Comparison of ENCODE assay signal across 8 cellular contexts in genomic region chr9:93184439-93185221, GRCh38. TPM values are rescaled to one million over a fixed set of nuclear protein-coding genes. Genes with fewer than 3 reads are reported as not detected.
DNase-seq lines count a peak whose midpoint lies in the region; ATAC-seq and TF ChIP-seq lines count a peak whose summit lies in the region.

No MANE protein-coding gene starts in this region.

- peaks cover 4 to 16% of the 10 kb centered on the region in 2 donors for H3K4me1 ChIP-seq in thoracic aorta (ENCODE audit: control insufficient read depth in 1 of 2, low read depth in 2 of 2)

- no peaks in the 10 kb centered on the region for H3K9me3 ChIP-seq in thoracic aorta

- no peak overlapping the region for H3K27ac ChIP-seq in thoracic aorta

- H3K9me3 Mint-ChIP-seq in activated CD4-positive, alpha-beta T cell treated with anti-CD3 and anti-CD28 coated beads, Interleukin-2, amount 10 ng/mL, durations not matched to agents 7 days and 5 days = no peaks in the 10 kb centered on the region

- peaks cover 54% of the 10 kb centered on the region for H3K27me3 Mint-ChIP-seq in activated CD4-positive, alpha-beta T cell treated with anti-CD3 and anti-CD28 coated beads, Interleukin-2, amount 10 ng/mL, durations not matched to agents 7 days and 5 days

- no peak for DNase-seq in activated CD4-positive, alpha-beta T cell treated with anti-CD3 and anti-CD28 coated beads, Interleukin-2, amount 10 ng/mL, durations not matched to agents 7 days and 5 days
- no peak for DNase-seq in activated CD4-positive, alpha-beta T cell treated with anti-CD3 and anti-CD28 coated beads, Interleukin-2, amount 50 U/mL, for 1 hour
- DNase-seq in activated naive CD4-positive, alpha-beta T cell treated with Interleukin-2 at 50 U/mL for 16 hours = peak; percentile 18
- no peak for DNase-seq in left colon
- no peak for DNase-seq in thoracic aorta (ENCODE audit: low spot score)
- no peak for DNase-seq in NCI-H510A (lab: John Stamatoyannopoulos, UW)
- DNase-seq in HUDEP-2 (lab: John Stamatoyannopoulos, UW; ENCODE audit: unreplicated experiment in 76 of 76) = no peak

- H3K4me3 ChIP-seq in thoracic aorta = peak overlapping the region; percentile 66

- H3K36me3 Mint-ChIP-seq in activated CD4-positive, alpha-beta T cell treated with anti-CD3 and anti-CD28 coated beads, Interleukin-2, amount 10 ng/mL, durations not matched to agents 7 days and 5 days (ENCODE audit: low read depth) = no peaks in the 10 kb centered on the region

- H3K4me1 Mint-ChIP-seq in activated CD4-positive, alpha-beta T cell treated with anti-CD3 and anti-CD28 coated beads, Interleukin-2, amount 10 ng/mL, durations not matched to agents 7 days and 5 days = peaks cover 5% of the 10 kb centered on the region

- no peaks in the 10 kb centered on the region for H3K36me3 ChIP-seq in thoracic aorta

- no peak for TF ChIP-seq CTCF in thoracic aorta (IDR thresholded peaks at IDR 0.05)

- CTCF ChIA-PET in activated CD4-positive, alpha-beta T cell treated with anti-CD3 and anti-CD28 coated beads, Interleukin-2, amount 10 ng/mL, durations not matched to agents 7 days and 5 days (lab: Charles Lee) = interaction anchor here (0.6 kb wide), 1 partner anchor 175 kb away, joined by 5 read pairs; no protein-coding TSS in a partner anchor

- H3K27ac Mint-ChIP-seq in activated CD4-positive, alpha-beta T cell treated with anti-CD3 and anti-CD28 coated beads, Interleukin-2, amount 10 ng/mL, durations not matched to agents 7 days and 5 days = no peak overlapping the region

- intact Hi-C loops in left colon (cut with DNase I, micrococcal nuclease) = no loop called here

- no peaks in the 10 kb centered on the region for H3K27me3 ChIP-seq in thoracic aorta (replicated peaks; ENCODE audit: insufficient read depth)

- H3K4me3 Mint-ChIP-seq in activated CD4-positive, alpha-beta T cell treated with anti-CD3 and anti-CD28 coated beads, Interleukin-2, amount 10 ng/mL, durations not matched to agents 7 days and 5 days = peak overlapping the region; percentile 58

- POLR2A ChIA-PET in activated CD4-positive, alpha-beta T cell treated with anti-CD3 and anti-CD28 coated beads, Interleukin-2, amount 10 ng/mL, durations not matched to agents 7 days and 5 days (lab: Charles Lee) = no interaction called here

- peak; percentile 22 for ATAC-seq in left colon
- no peak for ATAC-seq in thoracic aorta (ENCODE audit: insufficient number of reproducible peaks, low FRiP score, low read depth)
- no peak for ATAC-seq in GM18868 (IDR thresholded peaks at IDR 0.05; ENCODE audit: unreplicated experiment)

RNA-seq across cellular contexts. Expression of gene WNK2, which starts 0.7 kb away (rescaled TPM):
- total RNA-seq in activated CD4-positive, alpha-beta T cell treated with anti-CD3 and anti-CD28 coated beads, Interleukin-2, amount 10 ng/mL, durations not matched to agents 7 days and 5 days = not detected
- 100 to 1,000 TPM; 161 to 279 TPM for total RNA-seq in left colon
- 1 to 10 TPM in 1 of 2 donors, under 1 TPM in 1; 0.95 to 4.7 TPM for total RNA-seq in thoracic aorta

RNA-seq across cellular contexts. Expression of gene NINJ1, which starts 50.6 kb away (rescaled TPM):
- total RNA-seq in activated CD4-positive, alpha-beta T cell treated with anti-CD3 and anti-CD28 coated beads, Interleukin-2, amount 10 ng/mL, durations not matched to agents 7 days and 5 days = 10 to 100 TPM; 29.5 to 29.9 TPM
- 10 to 100 TPM; 17.7 to 30.8 TPM for total RNA-seq in left colon
- 100 to 1,000 TPM in 1 of 2 donors, 10 to 100 TPM in 1; 71.2 to 194 TPM for total RNA-seq in thoracic aorta

Comparison
In these comparisons a context has a peak if more than half of its experiments do, and no peak if none do; other contexts are left out.
1. RNA of gene WNK2, which starts 0.7 kb away (total RNA-seq): 161 to 279 TPM in left colon; 0.95 to 4.7 TPM in thoracic aorta and not detected in activated CD4-positive, alpha-beta T cell treated with anti-CD3 and anti-CD28 coated beads, Interleukin-2, amount 10 ng/mL, durations not matched to agents 7 days and 5 days; every median in the first group is over 10 times any median in the second.